1 cellular context compared by ENCODE assay signal in the genomic region with DNA sequence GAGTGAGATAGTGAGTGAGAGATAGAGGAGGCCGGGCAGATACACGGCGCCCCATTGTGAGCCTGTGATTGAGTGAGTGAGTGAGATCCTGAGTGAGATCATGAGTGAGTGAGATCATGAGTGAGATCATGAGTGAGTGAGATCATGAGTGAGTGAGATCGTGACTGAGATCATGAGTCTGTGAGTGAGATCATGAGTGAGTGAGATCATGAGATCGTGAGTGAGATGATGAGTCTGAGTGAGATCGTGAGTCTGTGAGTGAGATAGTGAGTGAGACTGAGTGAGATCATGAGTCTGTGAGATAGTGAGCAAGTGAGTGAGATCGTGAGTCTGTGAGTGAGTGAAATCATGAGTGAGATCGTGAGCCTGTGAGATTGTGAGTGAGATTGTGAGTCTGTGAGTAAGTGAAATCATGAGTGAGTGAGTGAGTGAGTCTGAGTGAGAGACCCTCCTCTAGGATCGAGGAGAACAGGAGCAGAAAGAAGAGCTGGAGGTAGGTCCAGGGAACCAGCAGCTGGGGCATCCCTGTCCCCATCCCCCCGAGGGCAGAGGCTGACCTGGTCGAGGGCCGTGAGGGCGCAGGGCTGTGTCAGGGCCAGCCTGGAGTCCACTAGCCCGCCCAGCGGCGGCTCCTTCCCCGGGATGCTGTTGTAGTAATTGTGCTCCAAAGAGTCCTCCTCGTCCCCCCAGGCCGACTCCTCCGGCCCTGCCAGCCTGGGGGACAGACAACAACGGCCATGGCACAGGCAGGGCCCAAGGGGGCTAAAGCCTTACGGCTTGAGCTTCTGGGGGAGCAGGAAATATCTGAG.
TF ChIP-seq lines count a peak whose summit lies in the region.

No MANE protein-coding gene starts in this region.

TF ChIP-seq in HEK293, 187 proteins besides CTCF, POLR2A, EP300 and RAD21 (continued from another document and continues in another):
- peak; percentile 97 for TF ChIP-seq ZNF621 (tag by site-specific recombination; IDR thresholded peaks at IDR 0.05)
- peak; percentile 95; the same call in 1 of the 2 replicates for TF ChIP-seq ZNF155 (tag by site-specific recombination; IDR thresholded peaks at IDR 0.05)
- TF ChIP-seq ZSCAN23 (tag by site-specific recombination; IDR thresholded peaks at IDR 0.05) = peak; percentile 79; the same call in 1 of the 2 replicates
- TF ChIP-seq, protein P1, sequence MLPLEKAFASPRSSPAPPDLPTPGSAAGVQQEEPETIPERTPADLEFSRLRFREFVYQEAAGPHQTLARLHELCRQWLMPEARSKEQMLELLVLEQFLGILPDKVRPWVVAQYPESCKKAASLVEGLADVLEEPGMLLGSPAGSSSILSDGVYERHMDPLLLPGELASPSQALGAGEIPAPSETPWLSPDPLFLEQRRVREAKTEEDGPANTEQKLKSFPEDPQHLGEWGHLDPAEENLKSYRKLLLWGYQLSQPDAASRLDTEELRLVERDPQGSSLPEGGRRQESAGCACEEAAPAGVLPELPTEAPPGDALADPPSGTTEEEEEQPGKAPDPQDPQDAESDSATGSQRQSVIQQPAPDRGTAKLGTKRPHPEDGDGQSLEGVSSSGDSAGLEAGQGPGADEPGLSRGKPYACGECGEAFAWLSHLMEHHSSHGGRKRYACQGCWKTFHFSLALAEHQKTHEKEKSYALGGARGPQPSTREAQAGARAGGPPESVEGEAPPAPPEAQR (tag by site-specific recombination; IDR thresholded peaks at IDR 0.05) = peak; percentile 93
- no peak for TF ChIP-seq GLIS2 (tag by site-specific recombination; IDR thresholded peaks at IDR 0.05)
- TF ChIP-seq PRDM1 (tag by site-specific recombination; IDR thresholded peaks at IDR 0.05) = peak; percentile 53; the same call in 1 of the 2 replicates
- no peak for TF ChIP-seq ZBTB20 (tag by site-specific recombination; IDR thresholded peaks at IDR 0.05)
- peak; percentile 81; the same call in 1 of the 2 replicates for TF ChIP-seq ZNF571 (tag by site-specific recombination; IDR thresholded peaks at IDR 0.05)
- TF ChIP-seq GLI2 (tag by site-specific recombination; IDR thresholded peaks at IDR 0.05; ENCODE audit: borderline replicate concordance, low read depth) = no peak
- TF ChIP-seq KLF8 (tag by site-specific recombination; IDR thresholded peaks at IDR 0.05) = peak; percentile 84; the same call in 1 of the 2 replicates
- 0 out of 2 replicates have a peak, but pooled peaks have one; percentile 73 for TF ChIP-seq ZNF114 (tag by site-specific recombination; IDR thresholded peaks at IDR 0.05)
- 0 out of 2 replicates have a peak, but pooled peaks have one; percentile 32 for TF ChIP-seq ZXDB (tag by site-specific recombination; IDR thresholded peaks at IDR 0.05)
- peak; percentile 97 for TF ChIP-seq ZNF311 (tag by site-specific recombination; IDR thresholded peaks at IDR 0.05; ENCODE audit: borderline replicate concordance)
- TF ChIP-seq ZNF341 (tag by site-specific recombination; IDR thresholded peaks at IDR 0.05; ENCODE audit: low read depth) = no peak
- 0 out of 2 replicates have a peak, but pooled peaks have one; percentile 63 for TF ChIP-seq ZFP37 (tag by site-specific recombination; IDR thresholded peaks at IDR 0.05)
- 0 out of 2 replicates have a peak, but pooled peaks have one; percentile 8 for TF ChIP-seq GFI1B (tag by site-specific recombination; IDR thresholded peaks at IDR 0.05)
- TF ChIP-seq ZNF366 (tag by site-specific recombination; conservative IDR thresholded peaks at IDR 0.05) = peak; percentile 77
- TF ChIP-seq, protein P2, sequence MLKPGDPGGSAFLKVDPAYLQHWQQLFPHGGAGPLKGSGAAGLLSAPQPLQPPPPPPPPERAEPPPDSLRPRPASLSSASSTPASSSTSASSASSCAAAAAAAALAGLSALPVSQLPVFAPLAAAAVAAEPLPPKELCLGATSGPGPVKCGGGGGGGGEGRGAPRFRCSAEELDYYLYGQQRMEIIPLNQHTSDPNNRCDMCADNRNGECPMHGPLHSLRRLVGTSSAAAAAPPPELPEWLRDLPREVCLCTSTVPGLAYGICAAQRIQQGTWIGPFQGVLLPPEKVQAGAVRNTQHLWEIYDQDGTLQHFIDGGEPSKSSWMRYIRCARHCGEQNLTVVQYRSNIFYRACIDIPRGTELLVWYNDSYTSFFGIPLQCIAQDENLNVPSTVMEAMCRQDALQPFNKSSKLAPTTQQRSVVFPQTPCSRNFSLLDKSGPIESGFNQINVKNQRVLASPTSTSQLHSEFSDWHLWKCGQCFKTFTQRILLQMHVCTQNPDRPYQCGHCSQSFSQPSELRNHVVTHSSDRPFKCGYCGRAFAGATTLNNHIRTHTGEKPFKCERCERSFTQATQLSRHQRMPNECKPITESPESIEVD (tag by site-specific recombination; IDR thresholded peaks at IDR 0.05) = no peak
- TF ChIP-seq, protein P3, sequence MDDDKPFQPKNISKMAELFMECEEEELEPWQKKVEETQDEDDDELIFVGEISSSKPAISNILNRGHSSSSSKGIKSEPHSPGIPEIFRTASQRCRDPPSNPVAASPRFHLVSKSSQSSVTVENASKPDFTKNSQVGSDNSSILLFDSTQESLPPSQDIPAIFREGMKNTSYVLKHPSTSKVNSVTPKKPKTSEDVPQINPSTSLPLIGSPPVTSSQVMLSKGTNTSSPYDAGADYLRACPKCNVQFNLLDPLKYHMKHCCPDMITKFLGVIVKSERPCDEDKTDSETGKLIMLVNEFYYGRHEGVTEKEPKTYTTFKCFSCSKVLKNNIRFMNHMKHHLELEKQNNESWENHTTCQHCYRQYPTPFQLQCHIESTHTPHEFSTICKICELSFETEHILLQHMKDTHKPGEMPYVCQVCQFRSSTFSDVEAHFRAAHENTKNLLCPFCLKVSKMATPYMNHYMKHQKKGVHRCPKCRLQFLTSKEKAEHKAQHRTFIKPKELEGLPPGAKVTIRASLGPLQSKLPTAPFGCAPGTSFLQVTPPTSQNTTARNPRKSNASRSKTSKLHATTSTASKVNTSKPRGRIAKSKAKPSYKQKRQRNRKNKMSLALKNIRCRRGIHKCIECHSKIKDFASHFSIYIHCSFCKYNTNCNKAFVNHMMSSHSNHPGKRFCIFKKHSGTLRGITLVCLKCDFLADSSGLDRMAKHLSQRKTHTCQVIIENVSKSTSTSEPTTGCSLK (tag by site-specific recombination; IDR thresholded peaks at IDR 0.05) = no peak
- TF ChIP-seq RBAK (tag by site-specific recombination; IDR thresholded peaks at IDR 0.05) = peak; percentile 95
- TF ChIP-seq ZNF747 (tag by site-specific recombination; IDR thresholded peaks at IDR 0.05) = peak; percentile 95
- peak; percentile 67; the same call in 1 of the 2 replicates for TF ChIP-seq TSHZ1 (tag by site-specific recombination; IDR thresholded peaks at IDR 0.05; ENCODE audit: borderline replicate concordance)
- TF ChIP-seq ZNF670 (tag by site-specific recombination; IDR thresholded peaks at IDR 0.05; ENCODE audit: low read depth) = 0 out of 2 replicates have a peak, but pooled peaks have one; percentile 53
- TF ChIP-seq SP7 (tag by site-specific recombination; IDR thresholded peaks at IDR 0.05) = peak; percentile 93
- TF ChIP-seq ZNF423 (tag by site-specific recombination; IDR thresholded peaks at IDR 0.05) = no peak
- TF ChIP-seq ZNF624 (tag by site-specific recombination; IDR thresholded peaks at IDR 0.05) = no peak
- TF ChIP-seq ZNF350 (tag by site-specific recombination; IDR thresholded peaks at IDR 0.05) = no peak
- no peak for TF ChIP-seq SETDB1 (IDR thresholded peaks at IDR 0.05; ENCODE audit: insufficient read length, low read length)
- peak; percentile 36 for TF ChIP-seq GLIS1 (tag by site-specific recombination; IDR thresholded peaks at IDR 0.05)
- TF ChIP-seq ZNF23 (tag by site-specific recombination; IDR thresholded peaks at IDR 0.05; ENCODE audit: borderline replicate concordance) = peak; percentile 71
- peak; percentile 30; the same call in 1 of the 2 replicates for TF ChIP-seq ZBTB17 (tag by site-specific recombination; IDR thresholded peaks at IDR 0.05)
- TF ChIP-seq, protein P4, sequence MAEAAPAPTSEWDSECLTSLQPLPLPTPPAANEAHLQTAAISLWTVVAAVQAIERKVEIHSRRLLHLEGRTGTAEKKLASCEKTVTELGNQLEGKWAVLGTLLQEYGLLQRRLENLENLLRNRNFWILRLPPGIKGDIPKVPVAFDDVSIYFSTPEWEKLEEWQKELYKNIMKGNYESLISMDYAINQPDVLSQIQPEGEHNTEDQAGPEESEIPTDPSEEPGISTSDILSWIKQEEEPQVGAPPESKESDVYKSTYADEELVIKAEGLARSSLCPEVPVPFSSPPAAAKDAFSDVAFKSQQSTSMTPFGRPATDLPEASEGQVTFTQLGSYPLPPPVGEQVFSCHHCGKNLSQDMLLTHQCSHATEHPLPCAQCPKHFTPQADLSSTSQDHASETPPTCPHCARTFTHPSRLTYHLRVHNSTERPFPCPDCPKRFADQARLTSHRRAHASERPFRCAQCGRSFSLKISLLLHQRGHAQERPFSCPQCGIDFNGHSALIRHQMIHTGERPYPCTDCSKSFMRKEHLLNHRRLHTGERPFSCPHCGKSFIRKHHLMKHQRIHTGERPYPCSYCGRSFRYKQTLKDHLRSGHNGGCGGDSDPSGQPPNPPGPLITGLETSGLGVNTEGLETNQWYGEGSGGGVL (tag by site-specific recombination; IDR thresholded peaks at IDR 0.05) = peak; percentile 87
- peak; percentile 44; the same call in 1 of the 2 replicates for TF ChIP-seq KLF9 (tag by site-specific recombination; IDR thresholded peaks at IDR 0.05; ENCODE audit: low read depth)
- no peak for TF ChIP-seq ZNF302 (tag by site-specific recombination; IDR thresholded peaks at IDR 0.05; ENCODE audit: low read depth)
- TF ChIP-seq ZNF704 (tag by site-specific recombination; IDR thresholded peaks at IDR 0.05) = no peak
- TF ChIP-seq ZBTB26 (tag by site-specific recombination; optimal IDR thresholded peaks at IDR 0.05) = no peak
- no peak for TF ChIP-seq ZNF843 (tag by site-specific recombination; IDR thresholded peaks at IDR 0.05)
- TF ChIP-seq, protein P5, sequence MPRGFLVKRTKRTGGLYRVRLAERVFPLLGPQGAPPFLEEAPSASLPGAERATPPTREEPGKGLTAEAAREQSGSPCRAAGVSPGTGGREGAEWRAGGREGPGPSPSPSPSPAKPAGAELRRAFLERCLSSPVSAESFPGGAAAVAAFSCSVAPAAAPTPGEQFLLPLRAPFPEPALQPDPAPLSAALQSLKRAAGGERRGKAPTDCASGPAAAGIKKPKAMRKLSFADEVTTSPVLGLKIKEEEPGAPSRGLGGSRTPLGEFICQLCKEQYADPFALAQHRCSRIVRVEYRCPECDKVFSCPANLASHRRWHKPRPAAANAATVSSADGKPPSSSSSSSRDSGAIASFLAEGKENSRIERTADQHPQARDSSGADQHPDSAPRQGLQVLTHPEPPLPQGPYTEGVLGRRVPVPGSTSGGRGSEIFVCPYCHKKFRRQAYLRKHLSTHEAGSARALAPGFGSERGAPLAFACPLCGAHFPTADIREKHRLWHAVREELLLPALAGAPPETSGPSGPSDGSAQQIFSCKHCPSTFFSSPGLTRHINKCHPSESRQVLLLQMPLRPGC (tag by site-specific recombination; IDR thresholded peaks at IDR 0.05) = peak; percentile 87
- TF ChIP-seq YY2 (tag by site-specific recombination; IDR thresholded peaks at IDR 0.05) = peak; percentile 88
- peak; percentile 98 for TF ChIP-seq ZNF658 (tag by site-specific recombination; IDR thresholded peaks at IDR 0.05)
- peak; percentile 86 for TF ChIP-seq ZNF558 (tag by site-specific recombination; IDR thresholded peaks at IDR 0.05)
- peak; percentile 96 for TF ChIP-seq ZNF248 (tag by site-specific recombination; IDR thresholded peaks at IDR 0.05)
- TF ChIP-seq, protein P6, sequence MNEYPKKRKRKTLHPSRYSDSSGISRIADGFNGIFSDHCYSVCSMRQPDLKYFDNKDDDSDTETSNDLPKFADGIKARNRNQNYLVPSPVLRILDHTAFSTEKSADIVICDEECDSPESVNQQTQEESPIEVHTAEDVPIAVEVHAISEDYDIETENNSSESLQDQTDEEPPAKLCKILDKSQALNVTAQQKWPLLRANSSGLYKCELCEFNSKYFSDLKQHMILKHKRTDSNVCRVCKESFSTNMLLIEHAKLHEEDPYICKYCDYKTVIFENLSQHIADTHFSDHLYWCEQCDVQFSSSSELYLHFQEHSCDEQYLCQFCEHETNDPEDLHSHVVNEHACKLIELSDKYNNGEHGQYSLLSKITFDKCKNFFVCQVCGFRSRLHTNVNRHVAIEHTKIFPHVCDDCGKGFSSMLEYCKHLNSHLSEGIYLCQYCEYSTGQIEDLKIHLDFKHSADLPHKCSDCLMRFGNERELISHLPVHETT (tag by site-specific recombination; IDR thresholded peaks at IDR 0.05) = peak; percentile 100
- no peak for TF ChIP-seq ZNF223 (tag by site-specific recombination; IDR thresholded peaks at IDR 0.05)
